8 cellular contexts compared by ENCODE assay signal in the genomic region with DNA sequence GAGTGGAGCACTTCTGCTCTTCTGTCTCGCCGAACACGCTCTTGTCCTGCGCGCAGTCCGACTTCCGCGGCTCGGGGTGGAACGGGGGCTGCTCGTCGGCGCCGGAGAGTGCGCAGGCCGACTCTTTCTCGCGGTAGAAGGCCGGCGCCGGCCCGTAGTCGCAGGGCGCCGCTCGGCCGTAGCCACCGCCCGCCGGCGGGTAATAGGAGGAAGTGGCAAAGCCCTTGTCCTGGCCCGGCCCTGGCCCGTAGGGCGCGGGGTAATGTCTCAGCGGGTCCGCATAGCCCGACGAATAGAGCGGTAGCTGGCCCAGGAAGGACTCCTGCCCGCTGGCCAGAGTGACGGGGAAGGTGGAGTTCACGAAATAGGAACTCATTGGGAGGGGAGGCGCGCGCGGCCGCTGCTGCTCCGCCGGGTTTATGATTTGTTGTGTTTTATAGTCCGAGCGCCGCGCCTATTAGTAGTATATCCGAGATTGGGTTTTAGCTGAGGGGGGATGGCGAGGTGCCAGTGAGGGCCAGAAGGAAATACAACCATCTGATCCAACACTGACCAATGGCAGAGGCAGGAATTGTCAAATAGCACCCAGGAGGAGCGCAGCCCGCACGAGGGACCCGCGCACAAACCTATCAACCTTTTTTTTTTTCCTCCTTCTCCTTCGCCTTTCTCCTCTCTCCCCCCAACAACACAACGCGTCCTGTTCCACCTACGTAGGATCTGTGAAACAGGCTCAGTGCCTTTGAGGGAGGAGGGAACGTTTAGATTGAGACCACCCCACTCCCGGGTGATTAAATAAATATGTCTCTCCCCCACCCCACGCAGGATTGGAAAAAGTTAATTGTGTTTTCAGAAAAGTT. TPM values are rescaled to one million over a fixed set of nuclear protein-coding genes. Genes with fewer than 3 reads are reported as not detected.
DNase-seq lines count a peak whose midpoint lies in the region; ATAC-seq and TF ChIP-seq lines count a peak whose summit lies in the region.

No MANE protein-coding gene starts in this region.

- peak; percentile 17 for ATAC-seq in Panc1

- no peak for TF ChIP-seq CTCF in Panc1 (IDR thresholded peaks at IDR 0.05)
- TF ChIP-seq CTCF in coronary artery (IDR thresholded peaks at IDR 0.05) = no peak
- TF ChIP-seq CTCF in GM13977 (IDR thresholded peaks at IDR 0.05; ENCODE audit: extremely low read depth, insufficient read depth, missing control alignments) = no peak

- intact Hi-C loops in Panc1 (cut with micrococcal nuclease; ENCODE audit: unreplicated experiment) = no loop called here

- BruUV-seq in Panc1 (replicated peaks; lab: Mats Ljungman, UMichigan) = no TSS peak

- H3K36me3 ChIP-seq in Panc1 (ENCODE audit: control insufficient read depth, insufficient read depth, low read length) (no peaks in the 10 kb centered on the region; the same call in 1 of the 2 replicates), muscle layer of colon (ENCODE audit: insufficient read depth, low read length) (no peaks in the 10 kb centered on the region)

- H3K27me3 ChIP-seq in Panc1 (ENCODE audit: control insufficient read depth, insufficient read depth, low read length) (no peaks in the 10 kb centered on the region), muscle layer of colon (ENCODE audit: control insufficient read depth in 1 of 2, insufficient read depth in 2 of 2, low read length in 2 of 2) (peaks cover 0 to 4% of the 10 kb centered on the region in 2 donors)

- CTCF ChIA-PET in Panc1 (lab: Charles Lee) = no interaction called here

- DNase-seq in activated CD4-positive, alpha-beta T cell treated with anti-CD3 and anti-CD28 coated beads for 48 hours = peak; percentile 48
- no peak for DNase-seq in activated CD4-positive, alpha-beta T cell treated with anti-CD3 and anti-CD28 coated beads, Interleukin-2, amount 50 U/mL, for 1 hour
- DNase-seq in Panc1 (ENCODE audit: low read depth, low spot score) (no peak), coronary artery (ENCODE audit: low spot score) (no peak), EL (no peak), occipital lobe (lab: John Stamatoyannopoulos, UW) (no peak), GM13977 (ENCODE audit: low spot score) (no peak)

- H3K9me3 ChIP-seq in Panc1 (ENCODE audit: control insufficient read depth, insufficient read depth, low read depth, low read length) (no peaks in the 10 kb centered on the region), muscle layer of colon (ENCODE audit: low read length) (no peaks in the 10 kb centered on the region)

- POLR2A ChIA-PET in Panc1 (lab: Charles Lee) = interaction anchor here (0.6 to 2.1 kb wide), 5 partner anchors 9 to 541 kb away, joined by 3 to 13 read pairs (median 7); a partner anchor contains a TSS

- peaks cover 48% of the 10 kb centered on the region for H3K4me1 ChIP-seq in Panc1 (ENCODE audit: control insufficient read depth, insufficient read depth, low read length)
- H3K4me1 ChIP-seq in muscle layer of colon (ENCODE audit: insufficient read depth, low read length) = peaks cover 71% of the 10 kb centered on the region

- in situ Hi-C loops in Panc1 (cut with HindIII; ENCODE audit: low pct_unique_long_range_greater_than_20kb, low sequenced_read_pairs) (no loop called here), GM13977 (cut with MboI; ENCODE audit: low pct_unique_long_range_greater_than_20kb, low sequenced_read_pairs, unreplicated experiment) (no loop called here)

- peak overlapping the region; percentile 4 for H3K9ac ChIP-seq in muscle layer of colon (ENCODE audit: low read length)

- H3K27ac ChIP-seq in Panc1 (ENCODE audit: low read length) = peak overlapping the region; percentile 99
- peak overlapping the region in 1 of 2 donors; percentile 43 for H3K27ac ChIP-seq in coronary artery
- H3K27ac ChIP-seq in muscle layer of colon (ENCODE audit: low read depth, low read length) = peak overlapping the region; percentile 83

- H3K4me3 ChIP-seq in Panc1 (ENCODE audit: low read depth in 2 of 2, low read length in 2 of 2) (peak overlapping the region; percentile 70 to 99), coronary artery (peak overlapping the region; percentile 69), muscle layer of colon (ENCODE audit: low read depth in 1 of 2, low read length in 2 of 2) (peak overlapping the region; percentile 64 to 66)

RNA-seq across cellular contexts. Expression of a gene that starts 4.4 kb away (rescaled TPM):
- total RNA-seq in Panc1 (2021; ENCODE audit: unreplicated experiment) = 67.2 TPM
- 64.4 TPM for polyA plus RNA-seq in Panc1 (2012; ENCODE audit: insufficient read length)
- total RNA-seq in occipital lobe = not detected

RNA-seq across cellular contexts. Expression of a gene that starts 6.8 kb away (rescaled TPM):
- total RNA-seq in Panc1 (2021; ENCODE audit: unreplicated experiment) (196 TPM), occipital lobe (not detected)
- 167 TPM for polyA plus RNA-seq in Panc1 (2012; ENCODE audit: insufficient read length)

RNA-seq across cellular contexts. Expression of a gene that starts 8.0 kb away (rescaled TPM):
- total RNA-seq in Panc1 (2021; ENCODE audit: unreplicated experiment) (127 TPM), occipital lobe (not detected)
- polyA plus RNA-seq in Panc1 (2012; ENCODE audit: insufficient read length) = 113 TPM

RNA-seq across cellular contexts. Expression of a gene that starts 12.8 kb away (rescaled TPM):
- total RNA-seq in Panc1 (2021; ENCODE audit: unreplicated experiment) (44.0 TPM), occipital lobe (not detected)
- polyA plus RNA-seq in Panc1 (2012; ENCODE audit: insufficient read length) = 36.5 TPM

RNA-seq across cellular contexts. Expression of a gene that starts 17.1 kb away (rescaled TPM):
- total RNA-seq in Panc1 (2021; ENCODE audit: unreplicated experiment) = 45.9 TPM
- 47.8 TPM for polyA plus RNA-seq in Panc1 (2012; ENCODE audit: insufficient read length)
- total RNA-seq in occipital lobe = not detected

Comparison
In these comparisons a context has a peak if more than half of its experiments do, and no peak if none do; other contexts are left out.
1. RNA of a gene that starts 4.4 kb away (total RNA-seq): 67.2 TPM in Panc1 (single experiment); not detected in occipital lobe (single experiment); every median in the first group is over 10 times any median in the second.
2. RNA of a gene that starts 6.8 kb away (total RNA-seq): 196 TPM in Panc1 (single experiment); not detected in occipital lobe (single experiment); every median in the first group is over 100 times any median in the second.
3. RNA of a gene that starts 8.0 kb away (total RNA-seq): 127 TPM in Panc1 (single experiment); not detected in occipital lobe (single experiment); every median in the first group is over 100 times any median in the second.
4. Peak in every context shown above with its lines, with median percentiles within 50 percentile points of each other: H3K4me3 ChIP-seq.